In genomic region chr20:63472159-63472811, GRCh38 we compare ENCODE assay signal across 12 cellular contexts. TPM values are rescaled to one million over a fixed set of nuclear protein-coding genes. Genes with fewer than 3 reads are reported as not detected.
DNase-seq lines count a peak whose midpoint lies in the region; ATAC-seq and TF ChIP-seq lines count a peak whose summit lies in the region.
"Had no signal": no experiment of that assay in that cellular context is flagged by ENCODE, and none has a peak within 500 bp of the region (broad histone marks: within the 10 kb centered on the region; RNA-seq: fewer than 3 reads in every experiment).

Gene KCNQ2 (minus strand): TSS chr20:63472655. CDS start chr20:63472463, 192 bp downstream.

- H3K27me3 ChIP-seq in iPS DF 6.9 (ENCODE audit: control insufficient read depth, insufficient read depth, low read length) = no peaks in the 10 kb centered on the region
- H3K27me3 ChIP-seq in stomach = peaks cover 29 to 100% (median 86%) of the 10 kb centered on the region in 3 donors
- peaks cover 36% of the 10 kb centered on the region for H3K27me3 ChIP-seq in prostate gland (replicated peaks; ENCODE audit: insufficient read depth)

- H3K36me3 Mint-ChIP-seq in activated T-cell treated with anti-CD3 and anti-CD28 coated beads, Interleukin-2, amount 50 U/mL, for 72 hours (ENCODE audit: insufficient read depth in 2 of 2) = no peaks in the 10 kb centered on the region

- H3K4me3 ChIP-seq in iPS DF 6.9 (ENCODE audit: low read length) (peak within 1 kb of the TSS; percentile 68), stomach (peak within 1 kb of the TSS; percentile 11 to 41 (median 35)), mucosa of descending colon (no peak within 1 kb of the TSS), prostate gland (peak within 1 kb of the TSS in 1 of 2 donors; percentile 15)

- H3K9me3 ChIP-seq in iPS DF 6.9 (ENCODE audit: control insufficient read depth, insufficient read depth, low read length) (no peaks in the 10 kb centered on the region), stomach (no peaks in the 10 kb centered on the region), mucosa of descending colon (no peaks in the 10 kb centered on the region), prostate gland (no peaks in the 10 kb centered on the region)
- H3K9me3 ChIP-seq: heart left ventricle had no signal

- H3K27ac Mint-ChIP-seq in activated T-cell treated with anti-CD3 and anti-CD28 coated beads, Interleukin-2, amount 50 U/mL, for 72 hours = no peak within 1 kb of the TSS
- H3K27ac Mint-ChIP-seq: dendritic cell treated with granulocyte-macrophage colony-stimulating factor and Interleukin-4, amounts not matched to agents 40 ng/mL and 50 ng/mL, for 4 days had no signal

- H3K9me3 Mint-ChIP-seq in activated T-cell treated with anti-CD3 and anti-CD28 coated beads, Interleukin-2, amount 50 U/mL, for 72 hours = no peaks in the 10 kb centered on the region
- H3K9me3 Mint-ChIP-seq: dendritic cell treated with granulocyte-macrophage colony-stimulating factor and Interleukin-4, amounts not matched to agents 40 ng/mL and 50 ng/mL, for 4 days had no signal

- peaks cover 42% of the 10 kb centered on the region for H3K27me3 Mint-ChIP-seq in activated T-cell treated with anti-CD3 and anti-CD28 coated beads, Interleukin-2, amount 50 U/mL, for 72 hours (ENCODE audit: low read depth)

- peaks cover 14% of the 10 kb centered on the region for H3K4me1 ChIP-seq in iPS DF 6.9 (ENCODE audit: control insufficient read depth, insufficient read depth, low read length)
- peaks cover 11 to 18% (median 13%) of the 10 kb centered on the region in 4 donors for H3K4me1 ChIP-seq in stomach
- H3K4me1 ChIP-seq in mucosa of descending colon (ENCODE audit: low read depth) = peaks cover 5% of the 10 kb centered on the region
- peaks cover 4% of the 10 kb centered on the region for H3K4me1 ChIP-seq in prostate gland (replicated peaks)
- H3K4me1 ChIP-seq: parathyroid adenoma had no signal

- peak in 1 of 2 donors; percentile 15 for ATAC-seq in activated T-cell treated with anti-CD3 and anti-CD28 coated beads, Interleukin-2, amount 50 U/mL, for 72 hours (replicated peaks in 1 of 2)
- ATAC-seq in GM21529 (IDR thresholded peaks at IDR 0.05; ENCODE audit: unreplicated experiment) = no peak
- ATAC-seq in mucosa of descending colon = no peak
- ATAC-seq: heart left ventricle had no signal

- no peak for TF ChIP-seq EP300 in stomach (IDR thresholded peaks at IDR 0.05)

- H3K4me1 Mint-ChIP-seq in activated T-cell treated with anti-CD3 and anti-CD28 coated beads, Interleukin-2, amount 50 U/mL, for 72 hours (ENCODE audit: low read depth) = peaks cover 10% of the 10 kb centered on the region

- H3K36me3 ChIP-seq in iPS DF 6.9 (ENCODE audit: control insufficient read depth, insufficient read depth, low read length) = no peaks in the 10 kb centered on the region
- no peaks in the 10 kb centered on the region for H3K36me3 ChIP-seq in stomach
- no peaks in the 10 kb centered on the region for H3K36me3 ChIP-seq in mucosa of descending colon (ENCODE audit: low read depth)
- H3K36me3 ChIP-seq in prostate gland = no peaks in the 10 kb centered on the region
- H3K36me3 ChIP-seq: heart left ventricle had no signal

- intact Hi-C loops in stomach (cut with DNase I; ENCODE audit: low total_unique reads) = no loop called here
- intact Hi-C loops in mucosa of descending colon (cut with DNase I, micrococcal nuclease) = no loop called here
- intact Hi-C loops in prostate gland (cut with DNase I) = no loop called here

- no peak within 1 kb of the TSS for H3K27ac ChIP-seq in iPS DF 6.9 (ENCODE audit: low read length)
- no peak within 1 kb of the TSS for H3K27ac ChIP-seq in stomach
- no peak within 1 kb of the TSS for H3K27ac ChIP-seq in prostate gland
- H3K27ac ChIP-seq: heart left ventricle, parathyroid adenoma had no signal

- no CpG with 5 or more reads among the region's 88 CpGs for WGBS in iPS DF 6.9 (ENCODE audit: insufficient coverage, insufficient read length)
- 0 to 7% (median 1%) methylated on average over 6 to 80 of the region's 88 CpGs for WGBS in stomach, 5 donors
- 0% methylated on average over 13 of the region's 88 CpGs for WGBS in prostate gland

- TF ChIP-seq POLR2A in stomach (IDR thresholded peaks at IDR 0.05) = no peak
- no peak for TF ChIP-seq POLR2A in prostate gland (IDR thresholded peaks at IDR 0.05)

- no peak for DNase-seq in activated T-cell treated with anti-CD3 and anti-CD28 coated beads, Interleukin-2, amount 50 U/mL, for 72 hours
- DNase-seq in activated T-cell treated with anti-CD3 and anti-CD28 coated beads for 4 hours (no peak), NCI-H446 (lab: John Stamatoyannopoulos, UW) (peak; percentile 50 to 75), iPS DF 6.9 (ENCODE audit: low read depth, low spot score) (no peak), stomach (no peak), mucosa of descending colon (no peak), prostate gland (ENCODE audit: low spot score) (no peak)
- DNase-seq: heart left ventricle had no signal

- H3K4me3 Mint-ChIP-seq in activated T-cell treated with anti-CD3 and anti-CD28 coated beads, Interleukin-2, amount 50 U/mL, for 72 hours = peak within 1 kb of the TSS; percentile 27 to 40
- H3K4me3 Mint-ChIP-seq: dendritic cell treated with granulocyte-macrophage colony-stimulating factor and Interleukin-4, amounts not matched to agents 40 ng/mL and 50 ng/mL, for 4 days had no signal

- TF ChIP-seq CTCF in stomach (IDR thresholded peaks at IDR 0.05) = no peak
- no peak for TF ChIP-seq CTCF in mucosa of descending colon (IDR thresholded peaks at IDR 0.05)
- TF ChIP-seq CTCF in prostate gland (IDR thresholded peaks at IDR 0.05) = no peak

RNA-seq across cellular contexts. Expression of gene KCNQ2, which starts in this region (rescaled TPM):
- total RNA-seq in activated T-cell treated with anti-CD3 and anti-CD28 coated beads, Interleukin-2, amount 50 U/mL, for 72 hours = under 1 TPM; 0.44 to 0.65 TPM
- total RNA-seq in stomach (1 to 10 TPM in 1 of 5 donors, not detected in 4; 2.2 TPM), mucosa of descending colon (1 to 10 TPM in 1 of 3 donors, not detected in 2; 1.4 TPM), prostate gland (10 to 100 TPM in 1 of 2 donors, under 1 TPM in 1; 0.46 to 35.6 TPM)
- polyA plus RNA-seq in stomach = under 1 TPM in 2 of 3 donors, not detected in 1; 0.03 to 0.25 TPM
- total RNA-seq: LHCN-M2 had no signal
- polyA plus RNA-seq: heart left ventricle had no signal

Comparison
In these comparisons a context has a peak if more than half of its experiments do, and no peak if none do; other contexts are left out.
1. DNase-seq: peak in NCI-H446 (2 of 2); none in activated T-cell treated with anti-CD3 and anti-CD28 coated beads, Interleukin-2, amount 50 U/mL, for 72 hours (0 of 2), activated T-cell treated with anti-CD3 and anti-CD28 coated beads for 4 hours (single experiment), iPS DF 6.9 (single experiment), stomach (single experiment), mucosa of descending colon (0 of 3) and prostate gland (single experiment).